In the genomic region with DNA sequence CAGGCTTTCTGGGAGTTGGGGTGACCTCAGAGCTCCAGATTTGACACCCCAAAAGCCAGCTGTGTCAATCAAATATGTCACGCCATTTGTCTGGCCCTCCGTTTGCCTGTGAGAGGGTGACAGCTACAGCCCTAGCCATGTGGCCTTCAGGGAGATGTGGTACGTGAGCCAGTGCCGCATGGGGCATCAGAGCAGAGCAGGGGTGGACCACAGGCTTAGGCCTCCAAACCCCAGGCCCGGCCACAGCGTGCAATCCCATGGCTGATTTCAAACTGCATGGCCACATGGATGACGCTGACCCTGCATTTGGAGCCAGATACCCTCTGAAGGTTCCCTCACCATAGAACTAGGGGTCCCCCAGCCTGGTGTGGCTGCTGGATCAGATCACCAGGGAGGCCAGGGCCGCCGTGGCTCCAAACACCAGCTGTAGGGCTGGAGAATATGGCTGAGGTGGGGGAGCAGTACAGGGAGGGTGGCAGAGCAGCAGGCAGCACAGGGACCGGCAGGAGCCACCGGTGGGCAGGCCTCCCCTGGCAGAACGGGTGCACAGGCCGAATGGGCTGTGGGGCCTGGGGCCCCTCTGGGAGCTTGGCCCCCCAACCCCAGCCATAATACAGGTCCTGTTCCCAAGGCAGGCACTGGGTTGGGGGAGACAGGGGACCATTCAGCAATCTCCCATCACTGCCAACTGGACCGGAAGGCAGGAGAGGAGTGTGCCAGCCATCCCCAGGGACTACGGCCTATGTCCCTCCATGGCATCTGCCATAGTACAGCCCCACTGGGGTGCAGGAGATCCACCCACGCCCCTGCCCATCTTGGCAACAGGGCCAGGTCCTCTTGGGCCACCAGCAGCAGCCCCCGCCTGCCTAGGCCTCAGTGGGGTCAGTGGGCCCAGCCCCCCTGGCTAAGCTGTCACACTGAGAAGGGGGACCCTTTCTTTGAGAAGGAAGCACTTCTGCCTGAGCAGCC, we compare ENCODE assay signal across 10 cellular contexts. TPM values are rescaled to one million over a fixed set of nuclear protein-coding genes. Genes with fewer than 3 reads are reported as not detected.
DNase-seq lines count a peak whose midpoint lies in the region; TF ChIP-seq lines count a peak whose summit lies in the region.
"Had no signal": no experiment of that assay in that cellular context is flagged by ENCODE, and none has a peak within 500 bp of the region (broad histone marks: within the 10 kb centered on the region; RNA-seq: fewer than 3 reads in every experiment).

No MANE protein-coding gene starts in this region.

- no peak overlapping the region for H3K27ac Mint-ChIP-seq in T-helper 2 cell treated with Interferon-gamma antibody and Interleukin-4, amounts not matched to agents 5 μg/mL and 100 μg/mL, for 36 hours
- H3K27ac Mint-ChIP-seq in endodermal cell (no peak overlapping the region), progenitor cell of endocrine pancreas (no peak overlapping the region)

- no peak overlapping the region for H3K27ac ChIP-seq in endodermal cell (ENCODE audit: low read depth, low read length)
- H3K27ac ChIP-seq: pancreas had no signal

- no peaks in the 10 kb centered on the region for H3K9me3 ChIP-seq in NT2/D1 (ENCODE audit: insufficient read depth, low read length)
- H3K9me3 ChIP-seq in endodermal cell (ENCODE audit: control insufficient read depth, low read length) = no peaks in the 10 kb centered on the region
- H3K9me3 ChIP-seq: pancreas had no signal

- H3K27me3 ChIP-seq in NT2/D1 (ENCODE audit: insufficient read depth, insufficient read length) (peaks cover 13% of the 10 kb centered on the region), endodermal cell (ENCODE audit: control insufficient read depth, insufficient read depth, low read length, poor library complexity, severe bottlenecking) (no peaks in the 10 kb centered on the region)
- H3K27me3 ChIP-seq: pancreas had no signal

- peaks cover 22% of the 10 kb centered on the region for H3K4me1 Mint-ChIP-seq in T-helper 2 cell treated with Interferon-gamma antibody and Interleukin-4, amounts not matched to agents 5 μg/mL and 100 μg/mL, for 36 hours (ENCODE audit: low read depth)
- H3K4me1 Mint-ChIP-seq in endodermal cell (peaks cover 15% of the 10 kb centered on the region), progenitor cell of endocrine pancreas (ENCODE audit: low read depth) (peaks cover 10% of the 10 kb centered on the region)

- H3K9me3 Mint-ChIP-seq in T-helper 2 cell treated with Interferon-gamma antibody and Interleukin-4, amounts not matched to agents 5 μg/mL and 100 μg/mL, for 36 hours = no peaks in the 10 kb centered on the region
- H3K9me3 Mint-ChIP-seq in endodermal cell (no peaks in the 10 kb centered on the region), progenitor cell of endocrine pancreas (ENCODE audit: low read depth) (no peaks in the 10 kb centered on the region)

- TF ChIP-seq CTCF in endodermal cell (conservative IDR thresholded peaks at IDR 0.05) (no peak), progenitor cell of endocrine pancreas (IDR thresholded peaks at IDR 0.05; ENCODE audit: unreplicated experiment) (no peak), GM10266 (IDR thresholded peaks at IDR 0.05; ENCODE audit: control insufficient read depth, insufficient read depth, low read depth, missing control alignments) (no peak)

- H3K36me3 ChIP-seq in NT2/D1 (ENCODE audit: insufficient read depth, insufficient read length, low read length) (peaks cover 24% of the 10 kb centered on the region), endodermal cell (ENCODE audit: control insufficient read depth, insufficient read depth, low read length) (no peaks in the 10 kb centered on the region)
- H3K36me3 ChIP-seq: pancreas had no signal

- no peaks in the 10 kb centered on the region for H3K27me3 Mint-ChIP-seq in T-helper 2 cell treated with Interferon-gamma antibody and Interleukin-4, amounts not matched to agents 5 μg/mL and 100 μg/mL, for 36 hours (ENCODE audit: low read depth)
- peaks cover 6% of the 10 kb centered on the region for H3K27me3 Mint-ChIP-seq in endodermal cell (ENCODE audit: insufficient read depth)
- H3K27me3 Mint-ChIP-seq in progenitor cell of endocrine pancreas = peaks cover 6% of the 10 kb centered on the region

- H3K9ac ChIP-seq in NT2/D1 (ENCODE audit: insufficient read length, low read depth) (peak overlapping the region; percentile 90), endodermal cell (ENCODE audit: extremely low read depth, low read length, poor library complexity, severe bottlenecking) (no peak overlapping the region)

- DNase-seq in T-helper 2 cell treated with Interferon-gamma antibody and Interleukin-4, amounts not matched to agents 5 μg/mL and 100 μg/mL, for 36 hours (ENCODE audit: low spot score) = no peak
- DNase-seq in T-helper 2 cell = no peak
- no peak for DNase-seq in NT2/D1 (ENCODE audit: low read depth, low spot score)
- DNase-seq in endodermal cell = no peak
- no peak for DNase-seq in progenitor cell of endocrine pancreas (ENCODE audit: low spot score, unreplicated experiment)
- no peak for DNase-seq in NCI-H345 (lab: John Stamatoyannopoulos, UW)
- DNase-seq in T-helper 9 cell = no peak
- DNase-seq in GM10266 (ENCODE audit: extremely low spot score) = no peak
- DNase-seq: stimulated activated naive CD4-positive, alpha-beta T cell treated with Interleukin-2 at 50 U/mL for 16 hours had no signal

- 93 to 96% methylated on average over 8 to 17 of the region's 17 CpGs for WGBS in endodermal cell (ENCODE audit: insufficient coverage in 1 of 2, insufficient read length in 1 of 2), 2 experiments

- H3K4me3 Mint-ChIP-seq in T-helper 2 cell treated with Interferon-gamma antibody and Interleukin-4, amounts not matched to agents 5 μg/mL and 100 μg/mL, for 36 hours = peak overlapping the region; percentile 75
- H3K4me3 Mint-ChIP-seq in endodermal cell = peak overlapping the region; percentile 54
- H3K4me3 Mint-ChIP-seq in progenitor cell of endocrine pancreas (ENCODE audit: low read depth) = peak overlapping the region; percentile 57

- H3K4me3 ChIP-seq in NT2/D1 (ENCODE audit: insufficient read length, low read depth) (peak overlapping the region; percentile 71), endodermal cell (ENCODE audit: low read length) (peak overlapping the region; percentile 76)

- H3K4me1 ChIP-seq in NT2/D1 (ENCODE audit: insufficient read depth, insufficient read length) (peaks cover 29% of the 10 kb centered on the region), endodermal cell (ENCODE audit: control insufficient read depth, insufficient read depth, low read length) (peaks cover 3% of the 10 kb centered on the region)

- H3K36me3 Mint-ChIP-seq in T-helper 2 cell treated with Interferon-gamma antibody and Interleukin-4, amounts not matched to agents 5 μg/mL and 100 μg/mL, for 36 hours (ENCODE audit: low read depth) = peaks cover 4% of the 10 kb centered on the region
- H3K36me3 Mint-ChIP-seq in endodermal cell (ENCODE audit: low read depth) = peaks cover 2% of the 10 kb centered on the region
- peaks cover 1% of the 10 kb centered on the region for H3K36me3 Mint-ChIP-seq in progenitor cell of endocrine pancreas (ENCODE audit: insufficient read depth)

RNA-seq across cellular contexts. Expression of a gene that starts 1.5 kb away (rescaled TPM):
- total RNA-seq in endodermal cell = 10 to 100 TPM; 20.8 to 24.9 TPM
- 26.0 TPM for polyA plus RNA-seq in endodermal cell (2013, experiment 1 of 2)
- polyA plus RNA-seq in endodermal cell (2013, experiment 2 of 2) = 24.1 TPM
- 15.1 and 15.3 TPM in 2 replicates for total RNA-seq in progenitor cell of endocrine pancreas

RNA-seq across cellular contexts. Expression of a gene that starts 8.5 kb away (rescaled TPM):
- total RNA-seq in endodermal cell (1 to 10 TPM; 2.6 to 4.5 TPM), progenitor cell of endocrine pancreas (0.57 and 1.5 TPM in 2 replicates)
- polyA plus RNA-seq in endodermal cell (2013, experiment 1 of 2) = 3.2 TPM
- 2.1 TPM for polyA plus RNA-seq in endodermal cell (2013, experiment 2 of 2)

RNA-seq across cellular contexts. Expression of a gene that starts 15.0 kb away (rescaled TPM):
- total RNA-seq in endodermal cell (1 to 10 TPM; 1.2 to 2.4 TPM), progenitor cell of endocrine pancreas (0.19 and 0.51 TPM in 2 replicates)
- 0.32 TPM for polyA plus RNA-seq in endodermal cell (2013, experiment 1 of 2)
- polyA plus RNA-seq in endodermal cell (2013, experiment 2 of 2) = 0.41 TPM

RNA-seq across cellular contexts. Expression of a gene that starts 18.0 kb away (rescaled TPM):
- total RNA-seq in endodermal cell (10 to 100 TPM; 62.1 to 63.5 TPM), progenitor cell of endocrine pancreas (56.1 and 57.7 TPM in 2 replicates)
- 44.7 TPM for polyA plus RNA-seq in endodermal cell (2013, experiment 1 of 2)
- 43.9 TPM for polyA plus RNA-seq in endodermal cell (2013, experiment 2 of 2)

RNA-seq across cellular contexts. Expression of a gene that starts 22.8 kb away (rescaled TPM):
- 10 to 100 TPM; 60.8 to 73.3 TPM for total RNA-seq in endodermal cell
- polyA plus RNA-seq in endodermal cell (2013, experiment 1 of 2) = 62.0 TPM
- 49.7 TPM for polyA plus RNA-seq in endodermal cell (2013, experiment 2 of 2)
- total RNA-seq in progenitor cell of endocrine pancreas = 62.0 and 73.2 TPM in 2 replicates
